In genomic region chr16:85851034-85851780, GRCh38 we compare ENCODE assay signal across 1 cellular context.
TF ChIP-seq lines count a peak whose summit lies in the region.

No MANE protein-coding gene starts in this region.

TF ChIP-seq in GM12878, 131 proteins besides CTCF, POLR2A, EP300 and RAD21 (continued from another document):
- TF ChIP-seq BHLHE40 (IDR thresholded peaks at IDR 0.05; ENCODE audit: borderline replicate concordance in 1 of 2, low read depth in 2 of 2, low read length in 1 of 2) (peak in 1 of 2 experiments; percentile 50; a peak in 1 of 4 replicates), IKZF2 (IDR thresholded peaks at IDR 0.05) (0 out of 4 replicates have a peak, but pooled peaks of 1 of the 2 experiments have one; percentile 25), ZBTB4 (CRISPR knock-in tag; IDR thresholded peaks at IDR 0.05) (no peak)
